ENCODE assay signal across 1 cellular context in the genomic region with DNA sequence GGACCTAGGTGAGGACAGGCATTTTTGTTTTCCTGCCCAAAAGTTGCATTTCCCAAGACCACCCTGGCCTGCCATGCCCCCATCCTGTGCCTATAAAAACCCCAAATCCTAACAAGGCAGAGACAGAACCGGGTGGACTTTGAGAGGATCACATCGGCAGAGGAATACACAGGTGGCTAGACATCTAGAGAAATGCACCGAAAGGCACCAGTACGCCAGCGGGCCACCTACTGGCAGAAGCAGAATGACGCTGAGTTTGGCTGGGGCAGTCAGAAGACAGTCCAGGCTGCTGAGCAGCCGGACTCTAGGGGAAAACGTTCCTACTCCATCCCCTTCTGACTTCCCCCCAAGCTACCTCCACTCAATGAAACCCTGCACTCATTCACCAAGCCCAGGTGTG.
TF ChIP-seq lines count a peak whose summit lies in the region.

No MANE protein-coding gene starts in this region.

TF ChIP-seq in HCT116, 20 proteins besides CTCF, POLR2A, EP300 and RAD21 (continued from another document):
- TF ChIP-seq TCF7L2 (IDR thresholded peaks at IDR 0.05; ENCODE audit: borderline replicate concordance, extremely low read depth, insufficient read depth, insufficient read length) (no peak), ZFX (IDR thresholded peaks at IDR 0.05) (no peak)
TF ChIP-seq in HCT116: peak in this region for 0.
